ENCODE assay signal across 12 cellular contexts in the genomic region with DNA sequence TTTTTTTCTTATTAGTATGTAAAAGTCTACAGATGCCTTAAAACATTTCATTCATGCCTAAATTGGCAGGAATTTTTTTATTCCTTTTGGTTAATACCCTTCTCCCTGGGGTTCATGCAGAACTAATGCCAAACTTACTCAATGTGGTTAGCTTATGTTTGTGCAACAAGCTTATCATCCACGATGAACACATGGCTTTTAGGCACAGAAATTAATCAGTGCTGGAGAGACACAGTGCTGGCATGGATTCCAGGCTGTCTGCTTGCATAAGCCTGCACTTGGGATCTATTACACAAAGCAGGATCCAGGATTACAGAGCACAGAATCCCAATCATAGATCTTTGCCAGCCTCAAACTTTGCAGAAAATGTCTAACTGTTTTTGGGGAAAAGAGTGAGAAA.
DNase-seq lines count a peak whose midpoint lies in the region; ATAC-seq and TF ChIP-seq lines count a peak whose summit lies in the region.
"Had no signal": no experiment of that assay in that cellular context is flagged by ENCODE, and none has a peak within 500 bp of the region (broad histone marks: within the 10 kb centered on the region; RNA-seq: fewer than 3 reads in every experiment).

No MANE protein-coding gene starts in this region.

- no peak for TF ChIP-seq EP300 in ovary (IDR thresholded peaks at IDR 0.05)

- no peak for ATAC-seq in GM19467 (IDR thresholded peaks at IDR 0.05; ENCODE audit: unreplicated experiment)
- ATAC-seq: GM23338 had no signal

- WGBS in ovary, 3 donors = 0 to 2% (median 1%) methylated on average over 1 of the region's 1 CpG

- peak; percentile 74 for DNase-seq in AG20443 (ENCODE audit: low spot score)
- DNase-seq in SJCRH30 = peak; percentile 9 to 32
- DNase-seq in fibroblast of villous mesenchyme (ENCODE audit: low read depth) = peak; percentile 97
- DNase-seq in ovary = peak; percentile 41 to 74 (median 64)
- no peak for DNase-seq in DMS114 treated with DMSO at 0.1 percent for 48 hours (lab: John Stamatoyannopoulos, UW; ENCODE audit: unreplicated experiment)
- no peak for DNase-seq in activated CD4-positive, alpha-beta T cell treated with anti-CD3 and anti-CD28 coated beads, Interleukin-2, amount 10 ng/mL, durations not matched to agents 24 days and 14 days
- no peak for DNase-seq in stimulated activated CD4-positive, alpha-beta T cell treated with anti-CD3 and anti-CD28 coated beads, Interleukin-1b, Interleukin-23, amount 100 ng/mL, for 48 hours
- DNase-seq: CD4-positive, CD25-positive, alpha-beta regulatory T cell; NCI-H1436; RPMI8226 had no signal

- no peak for TF ChIP-seq POLR2A in ovary (IDR thresholded peaks at IDR 0.05)

- peaks cover 5% of the 10 kb centered on the region for H3K9me3 Mint-ChIP-seq in activated CD4-positive, alpha-beta T cell treated with anti-CD3 and anti-CD28 coated beads, Interleukin-2, amount 10 ng/mL, durations not matched to agents 24 days and 14 days
- H3K9me3 Mint-ChIP-seq: GM23338 had no signal

- intact Hi-C loops in ovary (cut with DNase I) = no loop called here
- intact Hi-C loops in activated CD4-positive, alpha-beta T cell treated with anti-CD3 and anti-CD28 coated beads, Interleukin-2, amount 10 ng/mL, durations not matched to agents 24 days and 14 days (cut with micrococcal nuclease) = no loop called here

- H3K4me1 Mint-ChIP-seq in activated CD4-positive, alpha-beta T cell treated with anti-CD3 and anti-CD28 coated beads, Interleukin-2, amount 10 ng/mL, durations not matched to agents 24 days and 14 days = no peaks in the 10 kb centered on the region
- H3K4me1 Mint-ChIP-seq: CD4-positive, CD25-positive, alpha-beta regulatory T cell had no signal

- H3K9me3 ChIP-seq in SJCRH30 (replicated peaks) = no peaks in the 10 kb centered on the region
- no peaks in the 10 kb centered on the region for H3K9me3 ChIP-seq in ovary

- H3K4me1 ChIP-seq in SJCRH30 (peaks cover 4% of the 10 kb centered on the region), ovary (ENCODE audit: insufficient read depth) (peaks cover 2% of the 10 kb centered on the region)

- H3K27me3 ChIP-seq in SJCRH30 (no peaks in the 10 kb centered on the region), ovary (no peaks in the 10 kb centered on the region)

- H3K4me3 ChIP-seq in SJCRH30 (no peak overlapping the region), fibroblast of villous mesenchyme (ENCODE audit: low read depth, low read length) (no peak overlapping the region), ovary (no peak overlapping the region)
- H3K4me3 ChIP-seq: GM23338 had no signal

- no peak overlapping the region for H3K4me3 Mint-ChIP-seq in activated CD4-positive, alpha-beta T cell treated with anti-CD3 and anti-CD28 coated beads, Interleukin-2, amount 10 ng/mL, durations not matched to agents 24 days and 14 days
- H3K4me3 Mint-ChIP-seq: CD4-positive, CD25-positive, alpha-beta regulatory T cell; GM23338 had no signal

- no peak overlapping the region for H3K27ac ChIP-seq in SJCRH30
- no peak overlapping the region for H3K27ac ChIP-seq in ovary

- no peaks in the 10 kb centered on the region for H3K27me3 Mint-ChIP-seq in activated CD4-positive, alpha-beta T cell treated with anti-CD3 and anti-CD28 coated beads, Interleukin-2, amount 10 ng/mL, durations not matched to agents 24 days and 14 days
- H3K27me3 Mint-ChIP-seq: CD4-positive, CD25-positive, alpha-beta regulatory T cell had no signal

- no peak overlapping the region for H3K27ac Mint-ChIP-seq in activated CD4-positive, alpha-beta T cell treated with anti-CD3 and anti-CD28 coated beads, Interleukin-2, amount 10 ng/mL, durations not matched to agents 24 days and 14 days
- H3K27ac Mint-ChIP-seq: CD4-positive, CD25-positive, alpha-beta regulatory T cell; GM23338 had no signal

- TF ChIP-seq CTCF in fibroblast of villous mesenchyme (IDR thresholded peaks at IDR 0.05; ENCODE audit: insufficient read depth, low read depth, low read length) = no peak
- TF ChIP-seq CTCF in ovary (IDR thresholded peaks at IDR 0.05) = no peak

- H3K36me3 ChIP-seq in SJCRH30 (no peaks in the 10 kb centered on the region), ovary (no peaks in the 10 kb centered on the region)

- H3K36me3 Mint-ChIP-seq in activated CD4-positive, alpha-beta T cell treated with anti-CD3 and anti-CD28 coated beads, Interleukin-2, amount 10 ng/mL, durations not matched to agents 24 days and 14 days (ENCODE audit: low read depth) = no peaks in the 10 kb centered on the region
- H3K36me3 Mint-ChIP-seq: CD4-positive, CD25-positive, alpha-beta regulatory T cell had no signal

Comparison
In these comparisons a context has a peak if more than half of its experiments do, and no peak if none do; other contexts are left out.
1. DNase-seq: peak in AG20443 (single experiment), SJCRH30 (2 of 2), fibroblast of villous mesenchyme (single experiment) and ovary (5 of 5); none in DMS114 treated with DMSO at 0.1 percent for 48 hours (single experiment), activated CD4-positive, alpha-beta T cell treated with anti-CD3 and anti-CD28 coated beads, Interleukin-2, amount 10 ng/mL, durations not matched to agents 24 days and 14 days (single experiment) and stimulated activated CD4-positive, alpha-beta T cell treated with anti-CD3 and anti-CD28 coated beads, Interleukin-1b, Interleukin-23, amount 100 ng/mL, for 48 hours (single experiment).